ENCODE assay signal across 22 cellular contexts in the genomic region with DNA sequence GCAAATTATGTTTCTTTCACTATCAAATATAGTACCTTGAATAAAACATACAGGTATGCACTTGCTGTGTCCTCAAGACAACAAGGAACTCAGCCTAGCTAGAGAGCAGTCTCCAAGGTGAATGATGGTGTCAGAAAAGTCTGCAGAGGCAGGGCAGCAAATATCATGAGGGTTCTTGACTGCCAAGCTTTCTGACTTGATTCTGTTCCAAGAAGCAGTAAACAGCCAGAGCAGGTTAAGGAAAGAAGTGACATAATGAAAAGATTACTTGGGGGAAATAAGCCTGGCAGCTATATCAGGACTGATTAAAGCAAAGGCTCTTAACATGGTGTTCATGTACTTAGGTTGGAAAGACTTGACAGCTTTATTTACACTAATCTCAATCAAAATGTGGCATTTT.
DNase-seq lines count a peak whose midpoint lies in the region; ATAC-seq and TF ChIP-seq lines count a peak whose summit lies in the region.
"Had no signal": no experiment of that assay in that cellular context is flagged by ENCODE, and none has a peak within 500 bp of the region (broad histone marks: within the 10 kb centered on the region; RNA-seq: fewer than 3 reads in every experiment).

No MANE protein-coding gene starts in this region.

- no peak overlapping the region for H3K9ac ChIP-seq in parathyroid adenoma

- H3K27me3 ChIP-seq in parathyroid adenoma (ENCODE audit: control insufficient read depth, insufficient read depth, low read length) (no peaks in the 10 kb centered on the region), spleen (replicated peaks in 1 of 7) (no peaks in the 10 kb centered on the region)
- H3K27me3 ChIP-seq: hepatocyte, transverse colon had no signal

- H3K27ac ChIP-seq in parathyroid adenoma (no peak overlapping the region), spleen (no peak overlapping the region)
- H3K27ac ChIP-seq: hepatocyte, transverse colon had no signal

- TF ChIP-seq CTCF in parathyroid adenoma (IDR thresholded peaks at IDR 0.05) (no peak), natural killer cell (IDR thresholded peaks at IDR 0.05) (no peak), spleen (IDR thresholded peaks at IDR 0.05 in 8 of 11, conservative IDR thresholded peaks at IDR 0.05 in 3 of 11) (no peak)

- no peak for ATAC-seq in natural killer cell
- no peak for ATAC-seq in activated naive CD4-positive, alpha-beta T cell treated with anti-CD3 and anti-CD28 coated beads, Interleukin-2, amount 50 U/mL, for 72 hours
- ATAC-seq in GM19463 (IDR thresholded peaks at IDR 0.05; ENCODE audit: unreplicated experiment): no peak
- ATAC-seq: activated T-helper 17 cell treated with anti-CD3 and anti-CD28 coated beads, Interleukin-2, amount 50 U/mL, for 72 hours had no signal

- H3K27me3 Mint-ChIP-seq in natural killer cell (ENCODE audit: low read depth in 2 of 2): no peaks in the 10 kb centered on the region
- H3K27me3 Mint-ChIP-seq: activated T-helper 17 cell treated with anti-CD3 and anti-CD28 coated beads, Interleukin-2, amount 50 U/mL, for 72 hours had no signal

- H3K4me1 Mint-ChIP-seq in natural killer cell: no peaks in the 10 kb centered on the region
- H3K4me1 Mint-ChIP-seq: activated T-helper 17 cell treated with anti-CD3 and anti-CD28 coated beads, Interleukin-2, amount 50 U/mL, for 72 hours; CD14-positive monocyte had no signal

- H3K4me3 Mint-ChIP-seq in natural killer cell: no peak overlapping the region
- H3K4me3 Mint-ChIP-seq: activated T-helper 17 cell treated with anti-CD3 and anti-CD28 coated beads, Interleukin-2, amount 50 U/mL, for 72 hours; CD14-positive monocyte had no signal

- intact Hi-C loops in natural killer cell (cut with micrococcal nuclease): no loop called here
- intact Hi-C loops in spleen (cut with DNase I; ENCODE audit: low total_unique reads): no loop called here

- H3K4me3 ChIP-seq in parathyroid adenoma (ENCODE audit: low read depth, low read length) (no peak overlapping the region), spleen (no peak overlapping the region)
- H3K4me3 ChIP-seq: hepatocyte, transverse colon had no signal

- H3K9me3 Mint-ChIP-seq in natural killer cell: no peaks in the 10 kb centered on the region
- no peaks in the 10 kb centered on the region for H3K9me3 Mint-ChIP-seq in activated naive CD4-positive, alpha-beta T cell treated with anti-CD3 and anti-CD28 coated beads, Interleukin-2, amount 50 U/mL, for 72 hours
- H3K9me3 Mint-ChIP-seq: activated T-helper 17 cell treated with anti-CD3 and anti-CD28 coated beads, Interleukin-2, amount 50 U/mL, for 72 hours; CD14-positive monocyte had no signal

- DNase-seq in NCI-H2029 treated with DMSO at 0.1 percent for 48 hours (lab: John Stamatoyannopoulos, UW): peak; percentile 26
- no peak for DNase-seq in NCI-H2029 (lab: John Stamatoyannopoulos, UW)
- peak; percentile 15 for DNase-seq in dermis blood vessel endothelial cell
- DNase-seq in natural killer cell: no peak
- no peak for DNase-seq in activated naive CD4-positive, alpha-beta T cell treated with anti-CD3 and anti-CD28 coated beads, Interleukin-2, amount 50 U/mL, for 72 hours (ENCODE audit: low spot score in 2 of 2)
- DNase-seq in spleen: no peak
- DNase-seq: activated CD4-positive, alpha-beta T cell treated with anti-CD3 and anti-CD28 coated beads for 48 hours; activated naive CD4-positive, alpha-beta T cell treated with anti-CD3 and anti-CD28 coated beads, Interleukin-2, amount 50 U/mL, for 16 hours; amniotic stem cell; Calu3; Karpas-422; mesenchymal stem cell; NCI-H187 treated with DMSO at 0.1 percent for 48 hours; stimulated activated CD4-positive, alpha-beta T cell treated with anti-CD3 and anti-CD28 coated beads, Interleukin-4, amount 100 ng/mL, for 24 hours; T-helper 9 cell; transverse colon had no signal

- H2AFZ ChIP-seq in parathyroid adenoma: peak overlapping the region; percentile 33
- H2AFZ ChIP-seq: hepatocyte had no signal

- no peak overlapping the region for H3K27ac Mint-ChIP-seq in natural killer cell
- no peak overlapping the region for H3K27ac Mint-ChIP-seq in activated naive CD4-positive, alpha-beta T cell treated with anti-CD3 and anti-CD28 coated beads, Interleukin-2, amount 50 U/mL, for 72 hours
- H3K27ac Mint-ChIP-seq: activated T-helper 17 cell treated with anti-CD3 and anti-CD28 coated beads, Interleukin-2, amount 50 U/mL, for 72 hours; CD14-positive monocyte; progenitor cell of endocrine pancreas had no signal

- no peaks in the 10 kb centered on the region for H3K36me3 ChIP-seq in parathyroid adenoma (ENCODE audit: control insufficient read depth, insufficient read depth, low read length)
- H3K36me3 ChIP-seq in spleen: no peaks in the 10 kb centered on the region
- H3K36me3 ChIP-seq: transverse colon had no signal

- H3K36me3 Mint-ChIP-seq in natural killer cell: no peaks in the 10 kb centered on the region
- no peaks in the 10 kb centered on the region for H3K36me3 Mint-ChIP-seq in activated naive CD4-positive, alpha-beta T cell treated with anti-CD3 and anti-CD28 coated beads, Interleukin-2, amount 50 U/mL, for 72 hours
- H3K36me3 Mint-ChIP-seq: CD14-positive monocyte had no signal

- H3K4me1 ChIP-seq in parathyroid adenoma (peaks cover 3% of the 10 kb centered on the region), spleen (no peaks in the 10 kb centered on the region)
- H3K4me1 ChIP-seq: transverse colon had no signal

- no peak for TF ChIP-seq POLR2A in spleen (IDR thresholded peaks at IDR 0.05)

- no peaks in the 10 kb centered on the region for H3K9me3 ChIP-seq in parathyroid adenoma (ENCODE audit: control insufficient read depth, low read length)
- no peaks in the 10 kb centered on the region for H3K9me3 ChIP-seq in spleen
- H3K9me3 ChIP-seq: transverse colon had no signal

- no peaks in the 10 kb centered on the region for H3K79me2 ChIP-seq in parathyroid adenoma
- H3K79me2 ChIP-seq: hepatocyte had no signal

- H3K4me2 ChIP-seq in parathyroid adenoma (ENCODE audit: low read length): no peak overlapping the region
- H3K4me2 ChIP-seq: hepatocyte had no signal

Comparison
In these comparisons a context has a peak if more than half of its experiments do, and no peak if none do; other contexts are left out.
1. DNase-seq: peak in NCI-H2029 treated with DMSO at 0.1 percent for 48 hours (single experiment) and dermis blood vessel endothelial cell (single experiment); none in NCI-H2029 (single experiment), natural killer cell (single experiment), activated naive CD4-positive, alpha-beta T cell treated with anti-CD3 and anti-CD28 coated beads, Interleukin-2, amount 50 U/mL, for 72 hours (0 of 2) and spleen (single experiment).